ENCODE assay signal across 16 cellular contexts in the genomic region with DNA sequence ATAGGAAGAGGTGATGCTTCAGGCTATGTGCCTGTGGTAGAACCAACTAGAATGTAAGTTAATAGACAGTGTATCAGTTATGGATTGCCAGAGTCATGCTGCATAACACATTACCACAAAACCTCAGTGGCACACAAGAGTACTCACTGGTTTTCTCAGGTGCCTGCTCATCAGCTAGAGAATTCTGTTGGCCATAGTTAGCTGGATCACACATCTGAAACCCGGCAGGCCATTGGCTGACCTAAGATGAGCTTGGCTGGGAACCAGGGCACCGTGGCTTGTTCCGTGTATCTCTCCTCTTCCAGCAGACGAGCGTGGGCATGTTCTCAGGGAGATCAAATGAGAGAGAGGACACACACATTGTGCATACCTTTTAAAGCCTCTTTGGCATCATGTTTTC.
DNase-seq lines count a peak whose midpoint lies in the region; ATAC-seq, FAIRE-seq and TF ChIP-seq lines count a peak whose summit lies in the region.
"Had no signal": no experiment of that assay in that cellular context is flagged by ENCODE, and none has a peak within 500 bp of the region (broad histone marks: within the 10 kb centered on the region; RNA-seq: fewer than 3 reads in every experiment).

No MANE protein-coding gene starts in this region.

- H3K36me3 ChIP-seq in endodermal cell (ENCODE audit: control insufficient read depth, insufficient read depth, low read length) (no peaks in the 10 kb centered on the region), pancreas (no peaks in the 10 kb centered on the region), hepatocyte (replicated peaks; ENCODE audit: insufficient read depth, low read depth) (no peaks in the 10 kb centered on the region)
- H3K36me3 ChIP-seq: ascending aorta had no signal

- H2AFZ ChIP-seq in hepatocyte, result no peak overlapping the region

- no peak for TF ChIP-seq CTCF in activated CD8-positive, alpha-beta T cell treated with anti-CD3 and anti-CD28 coated beads for 36 hours (IDR thresholded peaks at IDR 0.05)
- TF ChIP-seq CTCF in endodermal cell (conservative IDR thresholded peaks at IDR 0.05) (no peak), pancreas (IDR thresholded peaks at IDR 0.05) (no peak), hepatocyte (IDR thresholded peaks at IDR 0.05; ENCODE audit: poor library complexity) (no peak)

- H3K4me2 ChIP-seq in hepatocyte, result no peak overlapping the region

- no peak overlapping the region for H3K4me3 Mint-ChIP-seq in activated CD8-positive, alpha-beta T cell treated with anti-CD3 and anti-CD28 coated beads, Interleukin-2, amount 10 ng/mL, durations not matched to agents 7 days and 5 days
- H3K4me3 Mint-ChIP-seq in activated CD8-positive, alpha-beta T cell treated with anti-CD3 and anti-CD28 coated beads for 36 hours, result no peak overlapping the region
- no peak overlapping the region for H3K4me3 Mint-ChIP-seq in endodermal cell
- H3K4me3 Mint-ChIP-seq: CD8-positive, alpha-beta memory T cell; naive thymus-derived CD4-positive, alpha-beta T cell had no signal

- CTCF ChIA-PET in activated CD8-positive, alpha-beta T cell treated with anti-CD3 and anti-CD28 coated beads, Interleukin-2, amount 10 ng/mL, durations not matched to agents 7 days and 5 days (lab: Charles Lee), result interaction anchor here (3.2 kb wide), 1 partner anchor 36 kb away, joined by 11 read pairs; no protein-coding TSS in a partner anchor
- CTCF ChIA-PET in activated CD8-positive, alpha-beta T cell treated with anti-CD3 and anti-CD28 coated beads for 36 hours (lab: Charles Lee), result interaction anchor here (3.5 kb wide), 1 partner anchor 30 kb away, joined by 9 read pairs; no protein-coding TSS in a partner anchor

- H3K4me1 ChIP-seq in endodermal cell (ENCODE audit: control insufficient read depth, insufficient read depth, low read length) (no peaks in the 10 kb centered on the region), pancreas (no peaks in the 10 kb centered on the region), hepatocyte (ENCODE audit: insufficient read depth) (no peaks in the 10 kb centered on the region)
- H3K4me1 ChIP-seq: psoas muscle had no signal

- 96 to 100% methylated on average over 5 of the region's 5 CpGs for WGBS in endodermal cell (ENCODE audit: insufficient coverage in 1 of 2, insufficient read length in 1 of 2), 2 experiments
- WGBS in pancreas, 2 donors, result 65 to 76% methylated on average over 5 of the region's 5 CpGs
- WGBS in hepatocyte (ENCODE audit: low lambda C conversion rate, missing lambda C conversion rate), result 87% methylated on average over 5 of the region's 5 CpGs

- no peak overlapping the region for H3K4me3 ChIP-seq in Jurkat, Clone E6-1 (ENCODE audit: low read length)
- H3K4me3 ChIP-seq in endodermal cell (ENCODE audit: low read length) (no peak overlapping the region), pancreas (no peak overlapping the region), hepatocyte (no peak overlapping the region)
- H3K4me3 ChIP-seq: ascending aorta, psoas muscle had no signal

- H3K4me1 Mint-ChIP-seq in activated CD8-positive, alpha-beta T cell treated with anti-CD3 and anti-CD28 coated beads, Interleukin-2, amount 10 ng/mL, durations not matched to agents 7 days and 5 days (ENCODE audit: low read depth), result peaks cover 37% of the 10 kb centered on the region
- H3K4me1 Mint-ChIP-seq in activated CD8-positive, alpha-beta T cell treated with anti-CD3 and anti-CD28 coated beads for 36 hours (ENCODE audit: low read depth), result peaks cover 8% of the 10 kb centered on the region
- peaks cover 13% of the 10 kb centered on the region for H3K4me1 Mint-ChIP-seq in endodermal cell
- H3K4me1 Mint-ChIP-seq: CD8-positive, alpha-beta memory T cell; naive thymus-derived CD4-positive, alpha-beta T cell had no signal

- H3K79me2 ChIP-seq in hepatocyte, result no peaks in the 10 kb centered on the region

- no peaks in the 10 kb centered on the region for H3K9me3 Mint-ChIP-seq in activated CD8-positive, alpha-beta T cell treated with anti-CD3 and anti-CD28 coated beads, Interleukin-2, amount 10 ng/mL, durations not matched to agents 7 days and 5 days (ENCODE audit: insufficient read depth)
- no peaks in the 10 kb centered on the region for H3K9me3 Mint-ChIP-seq in activated CD8-positive, alpha-beta T cell treated with anti-CD3 and anti-CD28 coated beads for 36 hours
- no peaks in the 10 kb centered on the region for H3K9me3 Mint-ChIP-seq in endodermal cell
- H3K9me3 Mint-ChIP-seq: CD8-positive, alpha-beta memory T cell had no signal

- no peak overlapping the region for H3K9ac ChIP-seq in endodermal cell (ENCODE audit: extremely low read depth, low read length, poor library complexity, severe bottlenecking)

- ATAC-seq in activated CD8-positive, alpha-beta T cell treated with anti-CD3 and anti-CD28 coated beads, Interleukin-2, amount 10 ng/mL, durations not matched to agents 7 days and 5 days, result no peak
- ATAC-seq in activated CD8-positive, alpha-beta T cell treated with anti-CD3 and anti-CD28 coated beads for 36 hours, result no peak
- peak; percentile 44 for ATAC-seq in stimulated activated naive CD8-positive, alpha-beta T cell treated with anti-CD3 and anti-CD28 coated beads, Interleukin-15, Interleukin-2, amounts not matched to agents 100 U/mL and 50 U/mL, for 24 hours
- ATAC-seq in pancreas, result no peak
- ATAC-seq: naive thymus-derived CD4-positive, alpha-beta T cell; psoas muscle had no signal

- H3K36me3 Mint-ChIP-seq in activated CD8-positive, alpha-beta T cell treated with anti-CD3 and anti-CD28 coated beads, Interleukin-2, amount 10 ng/mL, durations not matched to agents 7 days and 5 days (ENCODE audit: low read depth), result no peaks in the 10 kb centered on the region
- H3K36me3 Mint-ChIP-seq in activated CD8-positive, alpha-beta T cell treated with anti-CD3 and anti-CD28 coated beads for 36 hours (ENCODE audit: low read depth), result no peaks in the 10 kb centered on the region
- H3K36me3 Mint-ChIP-seq in endodermal cell (ENCODE audit: low read depth), result no peaks in the 10 kb centered on the region
- H3K36me3 Mint-ChIP-seq: CD8-positive, alpha-beta memory T cell; naive thymus-derived CD4-positive, alpha-beta T cell had no signal

- H3K9me2 ChIP-seq in hepatocyte (replicated peaks; ENCODE audit: insufficient read depth), result no peaks in the 10 kb centered on the region

- POLR2A ChIA-PET in activated CD8-positive, alpha-beta T cell treated with anti-CD3 and anti-CD28 coated beads, Interleukin-2, amount 10 ng/mL, durations not matched to agents 7 days and 5 days (lab: Charles Lee), result no interaction called here
- POLR2A ChIA-PET in activated CD8-positive, alpha-beta T cell treated with anti-CD3 and anti-CD28 coated beads for 36 hours (lab: Charles Lee), result no interaction called here

- no peak overlapping the region for H3K27ac Mint-ChIP-seq in activated CD8-positive, alpha-beta T cell treated with anti-CD3 and anti-CD28 coated beads, Interleukin-2, amount 10 ng/mL, durations not matched to agents 7 days and 5 days
- H3K27ac Mint-ChIP-seq in activated CD8-positive, alpha-beta T cell treated with anti-CD3 and anti-CD28 coated beads for 36 hours, result no peak overlapping the region
- no peak overlapping the region for H3K27ac Mint-ChIP-seq in endodermal cell
- H3K27ac Mint-ChIP-seq: CD8-positive, alpha-beta memory T cell; naive thymus-derived CD4-positive, alpha-beta T cell had no signal

- H3K27ac ChIP-seq in endodermal cell (ENCODE audit: low read depth, low read length) (no peak overlapping the region), pancreas (no peak overlapping the region), hepatocyte (no peak overlapping the region)
- H3K27ac ChIP-seq: ascending aorta, psoas muscle had no signal

- peak; percentile 18 for DNase-seq in activated CD8-positive, alpha-beta T cell treated with anti-CD3 and anti-CD28 coated beads, Interleukin-2, amount 10 ng/mL, durations not matched to agents 7 days and 5 days
- DNase-seq in activated CD8-positive, alpha-beta T cell treated with anti-CD3 and anti-CD28 coated beads for 36 hours, result no peak
- peak; percentile 3 for DNase-seq in Jurkat, Clone E6-1 (ENCODE audit: low read depth, low spot score)
- peak; percentile 27 for DNase-seq in endodermal cell
- no peak for DNase-seq in stimulated activated naive CD8-positive, alpha-beta T cell treated with anti-CD3 and anti-CD28 coated beads, Interleukin-15, Interleukin-2, amounts not matched to agents 100 U/mL and 50 U/mL, for 24 hours
- no peak for DNase-seq in pancreas
- DNase-seq in stimulated activated CD4-positive, alpha-beta T cell treated with anti-CD3 and anti-CD28 coated beads, Interleukin-2, amount 100 ng/mL, for 48 hours, result no peak
- DNase-seq in hepatocyte (ENCODE audit: low spot score), result no peak
- DNase-seq: activated CD4-positive, alpha-beta T cell treated with anti-CD3 and anti-CD28 coated beads, Interleukin-2, amount 50 U/mL, for 4 hours; CD8-positive, alpha-beta memory T cell; dermis blood vessel endothelial cell; naive thymus-derived CD4-positive, alpha-beta T cell; NCI-H1048; NCI-H226; psoas muscle had no signal

- FAIRE-seq in pancreas (lab: Jason Lieb, UNC), result no peak

- H3K9me3 ChIP-seq in endodermal cell (ENCODE audit: control insufficient read depth, low read length) (no peaks in the 10 kb centered on the region), pancreas (no peaks in the 10 kb centered on the region), hepatocyte (ENCODE audit: low read depth) (no peaks in the 10 kb centered on the region)
- H3K9me3 ChIP-seq: ascending aorta, psoas muscle had no signal

- no peaks in the 10 kb centered on the region for H3K27me3 ChIP-seq in endodermal cell (ENCODE audit: control insufficient read depth, insufficient read depth, low read length, poor library complexity, severe bottlenecking)
- H3K27me3 ChIP-seq in pancreas, result no peaks in the 10 kb centered on the region
- no peaks in the 10 kb centered on the region for H3K27me3 ChIP-seq in hepatocyte
- H3K27me3 ChIP-seq: ascending aorta had no signal

- no peaks in the 10 kb centered on the region for H4K20me1 ChIP-seq in hepatocyte (ENCODE audit: insufficient read depth, poor library complexity, severe bottlenecking)

- peaks cover 28% of the 10 kb centered on the region for H3K27me3 Mint-ChIP-seq in activated CD8-positive, alpha-beta T cell treated with anti-CD3 and anti-CD28 coated beads, Interleukin-2, amount 10 ng/mL, durations not matched to agents 7 days and 5 days (ENCODE audit: low read depth)
- H3K27me3 Mint-ChIP-seq in activated CD8-positive, alpha-beta T cell treated with anti-CD3 and anti-CD28 coated beads for 36 hours, result peaks cover 24% of the 10 kb centered on the region
- no peaks in the 10 kb centered on the region for H3K27me3 Mint-ChIP-seq in endodermal cell (ENCODE audit: insufficient read depth)

- intact Hi-C loops in activated CD8-positive, alpha-beta T cell treated with anti-CD3 and anti-CD28 coated beads for 36 hours (cut with micrococcal nuclease), result no loop called here
- intact Hi-C loops in pancreas (cut with DNase I), result no loop called here

Comparison
In these comparisons a context has a peak if more than half of its experiments do, and no peak if none do; other contexts are left out.
1. DNase-seq: peak in activated CD8-positive, alpha-beta T cell treated with anti-CD3 and anti-CD28 coated beads, Interleukin-2, amount 10 ng/mL, durations not matched to agents 7 days and 5 days (single experiment), Jurkat, Clone E6-1 (single experiment) and endodermal cell (single experiment); none in activated CD8-positive, alpha-beta T cell treated with anti-CD3 and anti-CD28 coated beads for 36 hours (single experiment), stimulated activated naive CD8-positive, alpha-beta T cell treated with anti-CD3 and anti-CD28 coated beads, Interleukin-15, Interleukin-2, amounts not matched to agents 100 U/mL and 50 U/mL, for 24 hours (single experiment), pancreas (0 of 6), stimulated activated CD4-positive, alpha-beta T cell treated with anti-CD3 and anti-CD28 coated beads, Interleukin-2, amount 100 ng/mL, for 48 hours (0 of 2) and hepatocyte (single experiment).